ENCODE assay signal across 26 cellular contexts in the genomic region with DNA sequence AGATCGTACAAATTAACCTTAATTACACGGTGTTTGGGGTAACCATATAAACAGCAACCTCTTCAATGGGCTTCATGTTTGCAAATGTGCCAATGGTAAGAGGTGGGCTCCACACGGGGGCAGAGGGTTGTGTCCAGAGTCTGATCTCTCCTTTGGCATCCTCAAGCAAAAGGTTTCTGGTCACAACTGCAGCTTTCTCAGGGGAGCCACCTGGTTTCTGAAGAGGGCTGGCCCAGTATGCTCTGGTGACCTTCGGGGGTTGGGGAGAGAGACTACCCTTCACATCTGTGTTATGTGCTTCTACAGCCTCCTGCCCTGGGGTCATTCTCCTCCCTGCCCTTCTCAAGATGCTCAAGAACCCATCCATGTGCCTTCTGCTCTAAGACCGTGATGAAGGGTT.
"Had no signal": no experiment of that assay in that cellular context is flagged by ENCODE, and none has a peak within 500 bp of the region (broad histone marks: within the 10 kb centered on the region; RNA-seq: fewer than 3 reads in every experiment).

No MANE protein-coding gene starts in this region.

- H3K4me3 ChIP-seq: colonic mucosa, esophagus squamous epithelium, gastroesophageal sphincter, heart left ventricle, hepatocyte, left ventricle myocardium inferior, lower lobe of right lung had no signal

- H3K27ac Mint-ChIP-seq: dendritic cell treated with granulocyte-macrophage colony-stimulating factor and Interleukin-4, amounts not matched to agents 40 ng/mL and 50 ng/mL, for 4 days; immature natural killer cell; memory B cell; naive thymus-derived CD4-positive, alpha-beta T cell had no signal

- DNase-seq: colonic mucosa; cortex of kidney; effector CD4-positive, alpha-beta T cell; effector memory CD4-positive, alpha-beta T cell; esophagus squamous epithelium; foreskin keratinocyte; heart left ventricle; hypothalamus; immature natural killer cell; islet precursor cell; kidney; kidney glomerular epithelial cell; left colon; left ventricle myocardium inferior; lower lobe of right lung; mammary epithelial cell; mesendoderm; midbrain; naive thymus-derived CD4-positive, alpha-beta T cell had no signal

- H3K27me3 Mint-ChIP-seq: dendritic cell treated with granulocyte-macrophage colony-stimulating factor and Interleukin-4, amounts not matched to agents 40 ng/mL and 50 ng/mL, for 4 days; memory B cell had no signal

- H3K9me3 ChIP-seq: colonic mucosa, left ventricle myocardium inferior, lower lobe of right lung had no signal

- H3K9me3 Mint-ChIP-seq: dendritic cell treated with granulocyte-macrophage colony-stimulating factor and Interleukin-4, amounts not matched to agents 40 ng/mL and 50 ng/mL, for 4 days had no signal

- H3K36me3 ChIP-seq: colonic mucosa, esophagus squamous epithelium, gastroesophageal sphincter, heart left ventricle, left ventricle myocardium inferior, lower lobe of right lung had no signal

- H3K36me3 Mint-ChIP-seq: immature natural killer cell, memory B cell had no signal

- FAIRE-seq: endothelial cell of umbilical vein, frontal cortex, kidney had no signal

- H3K4me1 ChIP-seq: colonic mucosa, esophagus squamous epithelium, foreskin keratinocyte, gastroesophageal sphincter, heart left ventricle, left ventricle myocardium inferior, lower lobe of right lung had no signal

- H3K4me3 Mint-ChIP-seq: dendritic cell treated with granulocyte-macrophage colony-stimulating factor and Interleukin-4, amounts not matched to agents 40 ng/mL and 50 ng/mL, for 4 days; immature natural killer cell; memory B cell; naive thymus-derived CD4-positive, alpha-beta T cell had no signal

- H3K4me1 Mint-ChIP-seq: immature natural killer cell; memory B cell; naive thymus-derived CD4-positive, alpha-beta T cell had no signal

- H3K27me3 ChIP-seq: colonic mucosa, esophagus squamous epithelium, foreskin keratinocyte, heart left ventricle, hepatocyte had no signal

- H3K27ac ChIP-seq: colonic mucosa, esophagus squamous epithelium, foreskin keratinocyte, gastroesophageal sphincter, heart left ventricle, hepatocyte, left ventricle myocardium inferior, lower lobe of right lung had no signal

- ATAC-seq: foreskin keratinocyte; gastroesophageal sphincter; heart left ventricle; left colon; left lobe of liver; lower lobe of right lung; naive thymus-derived CD4-positive, alpha-beta T cell had no signal
